ENCODE assay signal across 12 cellular contexts in genomic region chr2:36397040-36397616, GRCh38.
"Had no signal": no experiment of that assay in that cellular context is flagged by ENCODE, and none has a peak within 500 bp of the region (broad histone marks: within the 10 kb centered on the region; RNA-seq: fewer than 3 reads in every experiment).

No MANE protein-coding gene starts in this region.

- H3K36me3 ChIP-seq: adrenal gland, sigmoid colon had no signal

- H3K27ac ChIP-seq: adrenal gland, psoas muscle, sigmoid colon had no signal

- H3K9me3 ChIP-seq: adrenal gland, psoas muscle, sigmoid colon had no signal

- DNase-seq: activated CD4-positive, alpha-beta T cell treated with anti-CD3 and anti-CD28 coated beads, Interleukin-2, amount 10 ng/mL, durations not matched to agents 7 days and 5 days; activated CD4-positive, CD25-positive, alpha-beta regulatory T cell; activated CD8-positive, alpha-beta memory T cell treated with anti-CD3 and anti-CD28 coated beads for 24 hours; activated naive CD4-positive, alpha-beta T cell treated with anti-CD3 and anti-CD28 coated beads, Interleukin-2, amount 10 ng/mL, durations not matched to agents 7 days and 5 days; adrenal gland; central memory CD4-positive, alpha-beta T cell; nephron progenitor cell; psoas muscle; sigmoid colon; stimulated activated CD4-positive, alpha-beta T cell treated with anti-CD3 and anti-CD28 coated beads, Interleukin-2, amount 100 ng/mL, for 24 hours; stimulated activated naive CD4-positive, alpha-beta T cell treated with Interleukin-2 at 50 U/mL for 16 hours had no signal

- H3K4me1 ChIP-seq: adrenal gland had no signal

- H3K27me3 ChIP-seq: adrenal gland, sigmoid colon had no signal

- ATAC-seq: esophagus mucosa, psoas muscle had no signal

- H3K4me3 ChIP-seq: adrenal gland, psoas muscle, sigmoid colon had no signal
